8 cellular contexts compared by ENCODE assay signal in the genomic region with DNA sequence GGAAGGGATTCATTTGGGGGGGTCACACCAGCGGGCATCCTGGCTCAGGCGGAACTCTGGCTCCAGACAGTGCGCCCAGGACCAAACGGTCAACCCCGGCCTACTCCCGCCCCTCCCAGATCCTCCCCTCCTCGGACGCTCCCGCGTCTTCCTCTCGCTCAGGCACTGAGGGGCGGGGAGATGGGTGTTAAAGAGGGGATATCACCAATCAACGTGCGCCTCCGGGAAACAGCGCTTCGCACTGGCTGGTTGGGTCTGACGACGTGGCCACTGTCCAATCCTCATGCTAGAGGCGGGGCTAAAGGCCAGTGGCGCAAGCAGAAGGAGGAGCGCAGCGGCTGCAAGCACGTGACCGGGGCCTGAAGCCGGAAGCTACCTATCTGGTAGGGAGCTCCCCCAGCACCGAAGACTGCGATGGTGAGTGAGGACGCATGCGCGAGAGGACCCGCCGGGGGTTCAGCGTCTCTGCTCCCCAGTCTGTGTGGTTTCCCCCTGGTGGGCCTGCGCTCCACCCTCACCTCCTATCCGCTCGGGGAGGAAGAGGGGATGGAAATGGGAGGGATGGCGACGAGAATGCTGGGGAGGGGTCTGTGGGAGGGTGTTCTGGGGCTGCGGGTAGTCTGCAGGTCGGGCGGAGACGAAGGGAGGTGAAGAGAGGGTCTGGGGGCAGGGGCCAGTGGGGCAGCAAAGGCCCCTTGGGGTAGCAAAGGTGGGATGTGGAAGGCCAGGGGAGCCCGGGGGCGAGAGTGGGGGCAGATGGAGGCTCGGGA. TPM values are rescaled to one million over a fixed set of nuclear protein-coding genes. Genes with fewer than 3 reads are reported as not detected.
DNase-seq lines count a peak whose midpoint lies in the region; ATAC-seq, FAIRE-seq and TF ChIP-seq lines count a peak whose summit lies in the region.

TSS of gene LAMTOR4 (plus strand) at position 360 of the 770 bp plus-strand sequence. CDS start at position 415, 55 bp downstream.

- ATAC-seq in HG03457 (IDR thresholded peaks at IDR 0.05; ENCODE audit: unreplicated experiment): peak; percentile 94

- peaks cover 2% of the 10 kb centered on the region; the same call in 1 of the 2 replicates for H3K36me3 ChIP-seq in BE2C

- H3K27me3 ChIP-seq in BE2C: no peaks in the 10 kb centered on the region

- H3K4me1 ChIP-seq in BE2C: peaks cover 10% of the 10 kb centered on the region

- peak within 1 kb of the TSS; percentile 98 for H3K4me3 ChIP-seq in BE2C (ENCODE audit: low read depth, low read length)

- no peaks in the 10 kb centered on the region for H3K9me3 ChIP-seq in BE2C

- peak; percentile 94 for FAIRE-seq in GM19239 (lab: Jason Lieb, UNC)

- peak; percentile 99 for DNase-seq in BE2C
- DNase-seq in GM19239 (ENCODE audit: insufficient read length, low spot score): peak; percentile 95
- peak; percentile 94 for DNase-seq in NCI-H524 treated with DMSO at 0.1 percent for 48 hours (lab: John Stamatoyannopoulos, UW)
- peak; percentile 96 to 98 for DNase-seq in activated CD4-positive, alpha-beta T cell treated with anti-CD3 and anti-CD28 coated beads for 4 hours
- peak; percentile 98 for DNase-seq in kidney glomerular epithelial cell (lab: John Stamatoyannopoulos, UW)
- DNase-seq in stimulated activated CD4-positive, alpha-beta T cell treated with anti-CD3 and anti-CD28 coated beads, Interleukin-1b, Interleukin-23, amount 100 ng/mL, for 1 hour (ENCODE audit: low read depth in 2 of 2): peak; percentile 83 to 96

- peak within 1 kb of the TSS; percentile 97 for H3K27ac ChIP-seq in cingulate gyrus (ENCODE audit: low read depth, low read length)

- no peak for TF ChIP-seq CTCF in BE2C (IDR thresholded peaks at IDR 0.05; ENCODE audit: low read depth, low read length)

RNA-seq across cellular contexts. Expression of gene LAMTOR4, which starts in this region (rescaled TPM):
- polyA plus RNA-seq in BE2C (2012; ENCODE audit: insufficient read depth, insufficient read length, low read depth): 362 TPM

Comparison
In these comparisons a context has a peak if more than half of its experiments do, and no peak if none do; other contexts are left out.
1. Peak in every context shown above with its lines: DNase-seq, ATAC-seq, H3K4me3 ChIP-seq and H3K27ac ChIP-seq.